ENCODE assay signal across 1 cellular context in genomic region chr3:88986834-88987233, GRCh38.
TF ChIP-seq lines count a peak whose summit lies in the region.

No MANE protein-coding gene starts in this region.

TF ChIP-seq in GM23338, 12 proteins besides CTCF, POLR2A, EP300 and RAD21 (continued from another document):
- TF ChIP-seq, protein P1, sequence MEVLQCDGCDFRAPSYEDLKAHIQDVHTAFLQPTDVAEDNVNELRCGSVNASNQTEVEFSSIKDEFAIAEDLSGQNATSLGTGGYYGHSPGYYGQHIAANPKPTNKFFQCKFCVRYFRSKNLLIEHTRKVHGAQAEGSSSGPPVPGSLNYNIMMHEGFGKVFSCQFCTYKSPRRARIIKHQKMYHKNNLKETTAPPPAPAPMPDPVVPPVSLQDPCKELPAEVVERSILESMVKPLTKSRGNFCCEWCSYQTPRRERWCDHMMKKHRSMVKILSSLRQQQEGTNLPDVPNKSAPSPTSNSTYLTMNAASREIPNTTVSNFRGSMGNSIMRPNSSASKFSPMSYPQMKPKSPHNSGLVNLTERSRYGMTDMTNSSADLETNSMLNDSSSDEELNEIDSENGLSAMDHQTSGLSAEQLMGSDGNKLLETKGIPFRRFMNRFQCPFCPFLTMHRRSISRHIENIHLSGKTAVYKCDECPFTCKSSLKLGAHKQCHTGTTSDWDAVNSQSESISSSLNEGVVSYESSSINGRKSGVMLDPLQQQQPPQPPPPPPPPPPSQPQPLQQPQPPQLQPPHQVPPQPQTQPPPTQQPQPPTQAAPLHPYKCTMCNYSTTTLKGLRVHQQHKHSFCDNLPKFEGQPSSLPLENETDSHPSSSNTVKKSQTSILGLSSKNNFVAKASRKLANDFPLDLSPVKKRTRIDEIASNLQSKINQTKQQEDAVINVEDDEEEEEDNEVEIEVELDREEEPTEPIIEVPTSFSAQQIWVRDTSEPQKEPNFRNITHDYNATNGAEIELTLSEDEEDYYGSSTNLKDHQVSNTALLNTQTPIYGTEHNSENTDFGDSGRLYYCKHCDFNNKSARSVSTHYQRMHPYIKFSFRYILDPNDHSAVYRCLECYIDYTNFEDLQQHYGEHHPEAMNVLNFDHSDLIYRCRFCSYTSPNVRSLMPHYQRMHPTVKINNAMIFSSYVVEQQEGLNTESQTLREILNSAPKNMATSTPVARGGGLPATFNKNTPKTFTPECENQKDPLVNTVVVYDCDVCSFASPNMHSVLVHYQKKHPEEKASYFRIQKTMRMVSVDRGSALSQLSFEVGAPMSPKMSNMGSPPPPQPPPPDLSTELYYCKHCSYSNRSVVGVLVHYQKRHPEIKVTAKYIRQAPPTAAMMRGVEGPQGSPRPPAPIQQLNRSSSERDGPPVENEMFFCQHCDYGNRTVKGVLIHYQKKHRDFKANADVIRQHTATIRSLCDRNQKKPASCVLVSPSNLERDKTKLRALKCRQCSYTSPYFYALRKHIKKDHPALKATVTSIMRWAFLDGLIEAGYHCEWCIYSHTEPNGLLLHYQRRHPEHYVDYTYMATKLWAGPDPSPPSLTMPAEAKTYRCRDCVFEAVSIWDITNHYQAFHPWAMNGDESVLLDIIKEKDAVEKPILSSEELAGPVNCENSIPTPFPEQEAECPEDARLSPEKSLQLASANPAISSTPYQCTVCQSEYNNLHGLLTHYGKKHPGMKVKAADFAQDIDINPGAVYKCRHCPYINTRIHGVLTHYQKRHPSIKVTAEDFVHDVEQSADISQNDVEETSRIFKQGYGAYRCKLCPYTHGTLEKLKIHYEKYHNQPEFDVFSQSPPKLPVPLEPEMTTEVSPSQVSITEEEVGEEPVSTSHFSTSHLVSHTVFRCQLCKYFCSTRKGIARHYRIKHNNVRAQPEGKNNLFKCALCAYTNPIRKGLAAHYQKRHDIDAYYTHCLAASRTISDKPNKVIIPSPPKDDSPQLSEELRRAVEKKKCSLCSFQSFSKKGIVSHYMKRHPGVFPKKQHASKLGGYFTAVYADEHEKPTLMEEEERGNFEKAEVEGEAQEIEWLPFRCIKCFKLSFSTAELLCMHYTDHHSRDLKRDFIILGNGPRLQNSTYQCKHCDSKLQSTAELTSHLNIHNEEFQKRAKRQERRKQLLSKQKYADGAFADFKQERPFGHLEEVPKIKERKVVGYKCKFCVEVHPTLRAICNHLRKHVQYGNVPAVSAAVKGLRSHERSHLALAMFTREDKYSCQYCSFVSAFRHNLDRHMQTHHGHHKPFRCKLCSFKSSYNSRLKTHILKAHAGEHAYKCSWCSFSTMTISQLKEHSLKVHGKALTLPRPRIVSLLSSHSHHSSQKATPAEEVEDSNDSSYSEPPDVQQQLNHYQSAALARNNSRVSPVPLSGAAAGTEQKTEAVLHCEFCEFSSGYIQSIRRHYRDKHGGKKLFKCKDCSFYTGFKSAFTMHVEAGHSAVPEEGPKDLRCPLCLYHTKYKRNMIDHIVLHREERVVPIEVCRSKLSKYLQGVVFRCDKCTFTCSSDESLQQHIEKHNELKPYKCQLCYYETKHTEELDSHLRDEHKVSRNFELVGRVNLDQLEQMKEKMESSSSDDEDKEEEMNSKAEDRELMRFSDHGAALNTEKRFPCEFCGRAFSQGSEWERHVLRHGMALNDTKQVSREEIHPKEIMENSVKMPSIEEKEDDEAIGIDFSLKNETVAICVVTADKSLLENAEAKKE (CRISPR knock-in tag; IDR thresholded peaks at IDR 0.05), result no peak
